ENCODE assay signal across 9 cellular contexts in genomic region chr7:29921404-29922010, GRCh38.
DNase-seq lines count a peak whose midpoint lies in the region; ATAC-seq and FAIRE-seq lines count a peak whose summit lies in the region.
"Had no signal": no experiment of that assay in that cellular context is flagged by ENCODE, and none has a peak within 500 bp of the region (broad histone marks: within the 10 kb centered on the region; RNA-seq: fewer than 3 reads in every experiment).

No MANE protein-coding gene starts in this region.

- H3K9me3 Mint-ChIP-seq in T-helper 2 cell treated with Interferon-gamma antibody and Interleukin-4, amounts not matched to agents 5 μg/mL and 100 μg/mL, for 36 hours = no peaks in the 10 kb centered on the region
- H3K9me3 Mint-ChIP-seq: IgD-negative memory B cell had no signal

- H3K27ac ChIP-seq in caudate nucleus (ENCODE audit: low read depth, low read length) = peak overlapping the region; percentile 29

- no peaks in the 10 kb centered on the region for H3K36me3 Mint-ChIP-seq in T-helper 2 cell treated with Interferon-gamma antibody and Interleukin-4, amounts not matched to agents 5 μg/mL and 100 μg/mL, for 36 hours (ENCODE audit: low read depth)

- no peak overlapping the region for H3K27ac Mint-ChIP-seq in T-helper 2 cell treated with Interferon-gamma antibody and Interleukin-4, amounts not matched to agents 5 μg/mL and 100 μg/mL, for 36 hours
- H3K27ac Mint-ChIP-seq: IgD-negative memory B cell had no signal

- H3K4me3 Mint-ChIP-seq in T-helper 2 cell treated with Interferon-gamma antibody and Interleukin-4, amounts not matched to agents 5 μg/mL and 100 μg/mL, for 36 hours = no peak overlapping the region
- H3K4me3 Mint-ChIP-seq: IgD-negative memory B cell had no signal

- no peaks in the 10 kb centered on the region for H3K4me1 Mint-ChIP-seq in T-helper 2 cell treated with Interferon-gamma antibody and Interleukin-4, amounts not matched to agents 5 μg/mL and 100 μg/mL, for 36 hours (ENCODE audit: low read depth)
- H3K4me1 Mint-ChIP-seq: IgD-negative memory B cell had no signal

- FAIRE-seq in GM18507 (lab: Jason Lieb, UNC) = peak; percentile 92

- intact Hi-C loops in left colon (cut with DNase I, micrococcal nuclease) = loop anchor here in 1 of 2 donors (10.0 kb wide), 1 partner anchor 287 kb away; no protein-coding TSS in a partner anchor

- no peaks in the 10 kb centered on the region for H3K27me3 Mint-ChIP-seq in T-helper 2 cell treated with Interferon-gamma antibody and Interleukin-4, amounts not matched to agents 5 μg/mL and 100 μg/mL, for 36 hours (ENCODE audit: low read depth)
- H3K27me3 Mint-ChIP-seq: IgD-negative memory B cell had no signal

- peak; percentile 58 to 72 for DNase-seq in AML-193 (lab: John Stamatoyannopoulos, UW)
- DNase-seq in GM18507 (ENCODE audit: extremely low spot score, insufficient read length, low read depth) = no peak
- peak; percentile 32 for DNase-seq in NCI-H146 treated with DMSO at 0.1 percent for 48 hours (lab: John Stamatoyannopoulos, UW; ENCODE audit: unreplicated experiment)
- DNase-seq in T-helper 2 cell treated with Interferon-gamma antibody and Interleukin-4, amounts not matched to agents 5 μg/mL and 100 μg/mL, for 36 hours (ENCODE audit: low spot score) = peak; percentile 19
- DNase-seq in caudate nucleus (lab: John Stamatoyannopoulos, UW) = peak in 19 of 61 donors; percentile 18 to 62 (median 44)
- peak in 1 of 2 donors; percentile 26 for DNase-seq in left colon
- peak; percentile 54 for DNase-seq in stimulated activated CD8-positive, alpha-beta memory T cell treated with anti-CD3 and anti-CD28 coated beads, Interleukin-4, amount 100 ng/mL, for 48 hours

- peak; percentile 84 for ATAC-seq in HG02973 (IDR thresholded peaks at IDR 0.05; ENCODE audit: unreplicated experiment)
- peak; percentile 79 for ATAC-seq in left colon
